1 cellular context compared by ENCODE assay signal in the genomic region with DNA sequence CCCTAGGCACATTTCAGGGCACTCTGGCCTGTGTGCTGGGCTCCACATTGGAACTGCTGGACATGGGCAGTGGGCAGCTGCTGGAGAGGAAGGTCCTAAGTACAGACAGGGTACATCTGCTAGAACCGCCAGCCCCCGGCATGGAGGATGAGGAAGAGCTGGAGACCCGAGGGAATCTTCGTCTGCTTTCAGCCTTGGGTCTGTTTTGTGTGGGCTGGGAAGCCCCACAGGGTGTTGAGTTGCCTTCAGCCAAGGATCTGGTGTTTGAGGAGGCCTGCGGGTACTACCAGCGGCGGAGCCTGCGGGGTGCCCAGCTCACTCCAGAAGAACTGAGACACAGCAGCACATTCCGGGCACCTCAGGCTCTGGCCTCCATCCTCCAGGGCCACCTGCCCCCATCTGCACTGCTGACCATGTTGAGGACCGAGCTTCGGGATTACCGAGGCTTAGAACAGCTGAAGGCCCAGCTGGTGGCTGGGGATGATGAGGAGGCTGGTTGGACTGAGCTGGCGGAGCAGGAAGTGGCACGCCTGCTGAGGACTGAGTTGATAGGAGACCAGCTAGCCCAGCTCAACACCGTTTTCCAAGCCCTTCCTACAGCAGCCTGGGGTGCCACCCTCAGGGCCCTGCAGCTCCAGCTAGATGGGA.
TF ChIP-seq lines count a peak whose summit lies in the region.

No MANE protein-coding gene starts in this region.

TF ChIP-seq in H1, 55 proteins besides CTCF, POLR2A, EP300 and RAD21:
- no peak for TF ChIP-seq HDAC6 (IDR thresholded peaks at IDR 0.05; ENCODE audit: low read depth, low read length)
- no peak for TF ChIP-seq MAFK (IDR thresholded peaks at IDR 0.05; ENCODE audit: low read depth, low read length)
- TF ChIP-seq BACH1 (IDR thresholded peaks at IDR 0.05; ENCODE audit: low read length) = no peak
- no peak for TF ChIP-seq ASH2L (IDR thresholded peaks at IDR 0.05; ENCODE audit: low read length)
- TF ChIP-seq TEAD4 (IDR thresholded peaks at IDR 0.05; ENCODE audit: low read depth, low read length) = no peak
- TF ChIP-seq RXRA (IDR thresholded peaks at IDR 0.05; ENCODE audit: insufficient read depth, low read depth, low read length) = no peak
- no peak for TF ChIP-seq CBX8 (IDR thresholded peaks at IDR 0.05; ENCODE audit: borderline replicate concordance, low read depth, low read length)
- TF ChIP-seq TAF7 (optimal IDR thresholded peaks at IDR 0.05; ENCODE audit: borderline replicate concordance, low read depth, low read length) = no peak
- no peak for TF ChIP-seq RBBP5 (IDR thresholded peaks at IDR 0.05; ENCODE audit: borderline replicate concordance, low read depth, low read length)
- no peak for TF ChIP-seq SIRT6 (IDR thresholded peaks at IDR 0.05; ENCODE audit: low read length)
- TF ChIP-seq, protein P1, sequence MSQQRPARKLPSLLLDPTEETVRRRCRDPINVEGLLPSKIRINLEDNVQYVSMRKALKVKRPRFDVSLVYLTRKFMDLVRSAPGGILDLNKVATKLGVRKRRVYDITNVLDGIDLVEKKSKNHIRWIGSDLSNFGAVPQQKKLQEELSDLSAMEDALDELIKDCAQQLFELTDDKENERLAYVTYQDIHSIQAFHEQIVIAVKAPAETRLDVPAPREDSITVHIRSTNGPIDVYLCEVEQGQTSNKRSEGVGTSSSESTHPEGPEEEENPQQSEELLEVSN (IDR thresholded peaks at IDR 0.05) = no peak
- TF ChIP-seq POU5F1 (IDR thresholded peaks at IDR 0.05; ENCODE audit: low read depth, low read length) = no peak
- TF ChIP-seq POLR2AphosphoS5 (IDR thresholded peaks at IDR 0.05; ENCODE audit: low read depth, low read length) = no peak
- TF ChIP-seq, protein P2, sequence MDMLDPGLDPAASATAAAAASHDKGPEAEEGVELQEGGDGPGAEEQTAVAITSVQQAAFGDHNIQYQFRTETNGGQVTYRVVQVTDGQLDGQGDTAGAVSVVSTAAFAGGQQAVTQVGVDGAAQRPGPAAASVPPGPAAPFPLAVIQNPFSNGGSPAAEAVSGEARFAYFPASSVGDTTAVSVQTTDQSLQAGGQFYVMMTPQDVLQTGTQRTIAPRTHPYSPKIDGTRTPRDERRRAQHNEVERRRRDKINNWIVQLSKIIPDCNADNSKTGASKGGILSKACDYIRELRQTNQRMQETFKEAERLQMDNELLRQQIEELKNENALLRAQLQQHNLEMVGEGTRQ (IDR thresholded peaks at IDR 0.05; ENCODE audit: low read length) = no peak
- TF ChIP-seq GTF2F1 (IDR thresholded peaks at IDR 0.05; ENCODE audit: borderline replicate concordance, low read depth, low read length) = no peak
- no peak for TF ChIP-seq SAP30 (IDR thresholded peaks at IDR 0.05; ENCODE audit: insufficient read depth, insufficient replicate concordance, low read length)
- no peak for TF ChIP-seq TAF1 (IDR thresholded peaks at IDR 0.05; ENCODE audit: low read depth, low read length)
- TF ChIP-seq CHD1 (IDR thresholded peaks at IDR 0.05; ENCODE audit: low read depth, low read length) = no peak
- TF ChIP-seq SUZ12 (IDR thresholded peaks at IDR 0.05; ENCODE audit: low read length) = no peak
TF ChIP-seq in H1: peak in this region for 0.
